Comparison of ENCODE assay signal across 8 cellular contexts in genomic region chr6:113857565-113858066, GRCh38. TPM values are rescaled to one million over a fixed set of nuclear protein-coding genes. Genes with fewer than 3 reads are reported as not detected.
DNase-seq lines count a peak whose midpoint lies in the region; ATAC-seq and TF ChIP-seq lines count a peak whose summit lies in the region.

No MANE protein-coding gene starts in this region.

- peaks cover 55% of the 10 kb centered on the region for H3K27me3 Mint-ChIP-seq in activated naive CD8-positive, alpha-beta T cell treated with anti-CD3 and anti-CD28 coated beads, Interleukin-2, amount 10 ng/mL, durations not matched to agents 7 days and 5 days
- H3K27me3 Mint-ChIP-seq in stimulated activated naive B cell treated with anti-CD40 and anti-IgM and Interleukin-4, amounts not matched to agents 10 μg/mL and 1 μg/mL and 100 μg/mL, for 72 hours = peaks cover 0 to 4% of the 10 kb centered on the region in 2 donors

- H3K4me2 ChIP-seq in GM23248 (ENCODE audit: unreplicated experiment) (peak overlapping the region; percentile 97), hepatocyte (peak overlapping the region; percentile 61)

- DNase-seq in AG09309 (ENCODE audit: low read depth) (no peak), GM23248 (peak; percentile 63), hepatocyte (ENCODE audit: low spot score) (peak; percentile 26), SIG-M5 (lab: John Stamatoyannopoulos, UW) (no peak)
- peak; percentile 33 for DNase-seq in activated naive CD8-positive, alpha-beta T cell treated with anti-CD3 and anti-CD28 coated beads, Interleukin-2, amount 10 ng/mL, durations not matched to agents 7 days and 5 days
- peak; percentile 2 for DNase-seq in stimulated activated naive B cell treated with anti-CD40 and anti-IgM and Interleukin-4, amounts not matched to agents 10 μg/mL and 1 μg/mL and 100 μg/mL, for 72 hours

- H3K36me3 ChIP-seq in GM23248 (ENCODE audit: low read depth) = peaks cover 19% of the 10 kb centered on the region
- no peaks in the 10 kb centered on the region for H3K36me3 ChIP-seq in hepatocyte (replicated peaks; ENCODE audit: insufficient read depth, low read depth)

- WGBS in GM23248 (ENCODE audit: low coverage in 1 of 2, low lambda C conversion rate in 2 of 2, missing lambda C conversion rate in 2 of 2), 2 experiments = 0 to 1% methylated on average over 25 of the region's 25 CpGs
- WGBS in hepatocyte (ENCODE audit: low lambda C conversion rate, missing lambda C conversion rate) = 2% methylated on average over 17 of the region's 25 CpGs

- H3K9me3 ChIP-seq in GM23248 (ENCODE audit: low read depth) = no peaks in the 10 kb centered on the region
- H3K9me3 ChIP-seq in hepatocyte (ENCODE audit: low read depth) = no peaks in the 10 kb centered on the region

- peak overlapping the region; percentile 50 for H2AFZ ChIP-seq in GM23248
- peak overlapping the region; percentile 43 for H2AFZ ChIP-seq in hepatocyte

- in situ Hi-C loops in GM23248 (cut with MboI) = loop anchor here (10.0 kb wide), 2 partner anchors 163 to 443 kb away; no protein-coding TSS in a partner anchor

- H3K79me2 ChIP-seq in GM23248 (ENCODE audit: insufficient read depth) (peaks cover 55% of the 10 kb centered on the region), hepatocyte (peaks cover 48% of the 10 kb centered on the region)

- H3K4me3 Mint-ChIP-seq in activated naive CD8-positive, alpha-beta T cell treated with anti-CD3 and anti-CD28 coated beads, Interleukin-2, amount 10 ng/mL, durations not matched to agents 7 days and 5 days = no peak overlapping the region
- H3K4me3 Mint-ChIP-seq in stimulated activated naive B cell treated with anti-CD40 and anti-IgM and Interleukin-4, amounts not matched to agents 10 μg/mL and 1 μg/mL and 100 μg/mL, for 72 hours = no peak overlapping the region

- H3K9me3 Mint-ChIP-seq in activated naive CD8-positive, alpha-beta T cell treated with anti-CD3 and anti-CD28 coated beads, Interleukin-2, amount 10 ng/mL, durations not matched to agents 7 days and 5 days = no peaks in the 10 kb centered on the region
- H3K9me3 Mint-ChIP-seq in stimulated activated naive B cell treated with anti-CD40 and anti-IgM and Interleukin-4, amounts not matched to agents 10 μg/mL and 1 μg/mL and 100 μg/mL, for 72 hours = no peaks in the 10 kb centered on the region

- peak overlapping the region; percentile 58 for H3K4me3 ChIP-seq in AG09309 (ENCODE audit: control insufficient read depth, low read depth, low read length)
- peak overlapping the region; percentile 100 for H3K4me3 ChIP-seq in GM23248
- H3K4me3 ChIP-seq in hepatocyte = peak overlapping the region; percentile 97

- peak overlapping the region; percentile 100 for H3K9ac ChIP-seq in GM23248

- TF ChIP-seq CTCF in AG09309 (IDR thresholded peaks at IDR 0.05; ENCODE audit: control insufficient read depth, insufficient read depth, low read depth, low read length, missing control alignments) (no peak), hepatocyte (IDR thresholded peaks at IDR 0.05; ENCODE audit: poor library complexity) (no peak)

- H3K27me3 ChIP-seq in GM23248 (replicated peaks; ENCODE audit: insufficient read depth) (no peaks in the 10 kb centered on the region), hepatocyte (no peaks in the 10 kb centered on the region)

- H3K27ac Mint-ChIP-seq in activated naive CD8-positive, alpha-beta T cell treated with anti-CD3 and anti-CD28 coated beads, Interleukin-2, amount 10 ng/mL, durations not matched to agents 7 days and 5 days = no peak overlapping the region
- H3K27ac Mint-ChIP-seq in stimulated activated naive B cell treated with anti-CD40 and anti-IgM and Interleukin-4, amounts not matched to agents 10 μg/mL and 1 μg/mL and 100 μg/mL, for 72 hours = no peak overlapping the region

- peaks cover 15% of the 10 kb centered on the region for H3K4me1 ChIP-seq in GM23248 (ENCODE audit: insufficient read depth)
- peaks cover 7% of the 10 kb centered on the region for H3K4me1 ChIP-seq in hepatocyte (ENCODE audit: insufficient read depth)

- H4K20me1 ChIP-seq in GM23248 (ENCODE audit: insufficient read depth) = no peaks in the 10 kb centered on the region
- peaks cover 27% of the 10 kb centered on the region for H4K20me1 ChIP-seq in hepatocyte (ENCODE audit: insufficient read depth, poor library complexity, severe bottlenecking)

- H3K27ac ChIP-seq in GM23248 (peak overlapping the region; percentile 100), hepatocyte (peak overlapping the region; percentile 100)

- no peaks in the 10 kb centered on the region for H3K9me2 ChIP-seq in GM23248 (ENCODE audit: insufficient read depth)
- no peaks in the 10 kb centered on the region for H3K9me2 ChIP-seq in hepatocyte (replicated peaks; ENCODE audit: insufficient read depth)

- no peak for ATAC-seq in activated naive CD8-positive, alpha-beta T cell treated with anti-CD3 and anti-CD28 coated beads, Interleukin-2, amount 10 ng/mL, durations not matched to agents 7 days and 5 days (ENCODE audit: low read depth)
- ATAC-seq in stimulated activated naive B cell treated with anti-CD40 and anti-IgM and Interleukin-4, amounts not matched to agents 10 μg/mL and 1 μg/mL and 100 μg/mL, for 72 hours (replicated peaks) = no peak
- no peak for ATAC-seq in activated CD4-positive, CD25-positive, alpha-beta regulatory T cell treated with anti-CD3 and anti-CD28 coated beads, Interleukin-2, amount 50 U/mL, for 24 hours
- no peak for ATAC-seq in HG03354 (IDR thresholded peaks at IDR 0.05; ENCODE audit: poor library complexity, severe bottlenecking, unreplicated experiment)

- H3F3A ChIP-seq in GM23248 (ENCODE audit: insufficient read depth) = peaks cover 51% of the 10 kb centered on the region

- peaks cover 18% of the 10 kb centered on the region for H3K4me1 Mint-ChIP-seq in activated naive CD8-positive, alpha-beta T cell treated with anti-CD3 and anti-CD28 coated beads, Interleukin-2, amount 10 ng/mL, durations not matched to agents 7 days and 5 days
- peaks cover 15 to 28% of the 10 kb centered on the region in 2 donors for H3K4me1 Mint-ChIP-seq in stimulated activated naive B cell treated with anti-CD40 and anti-IgM and Interleukin-4, amounts not matched to agents 10 μg/mL and 1 μg/mL and 100 μg/mL, for 72 hours

- no peaks in the 10 kb centered on the region for H3K36me3 Mint-ChIP-seq in activated naive CD8-positive, alpha-beta T cell treated with anti-CD3 and anti-CD28 coated beads, Interleukin-2, amount 10 ng/mL, durations not matched to agents 7 days and 5 days
- peaks cover 4 to 16% of the 10 kb centered on the region in 2 donors for H3K36me3 Mint-ChIP-seq in stimulated activated naive B cell treated with anti-CD40 and anti-IgM and Interleukin-4, amounts not matched to agents 10 μg/mL and 1 μg/mL and 100 μg/mL, for 72 hours

- POLR2A ChIA-PET in activated naive CD8-positive, alpha-beta T cell treated with anti-CD3 and anti-CD28 coated beads, Interleukin-2, amount 10 ng/mL, durations not matched to agents 7 days and 5 days (lab: Charles Lee) = no interaction called here

RNA-seq across cellular contexts. Expression of gene MARCKS, which starts 0.5 kb away (rescaled TPM):
- 154 and 210 TPM in 2 replicates for total RNA-seq in GM23248 (2014; rRNA removed; shearing (Covaris generic))
- polyA plus RNA-seq in GM23248 (2016; fragmentation: Nextera tagmentation; extraction: Ambion mirVana) = 105 and 109 TPM in 2 replicates
- 1 to 10 TPM; 1.7 to 2.2 TPM for total RNA-seq in activated naive CD8-positive, alpha-beta T cell treated with anti-CD3 and anti-CD28 coated beads, Interleukin-2, amount 10 ng/mL, durations not matched to agents 7 days and 5 days
- total RNA-seq in hepatocyte = 105 and 129 TPM in 2 replicates
- polyA plus RNA-seq in hepatocyte = 95.5 and 96.9 TPM in 2 replicates

Comparison
In these comparisons a context has a peak if more than half of its experiments do, and no peak if none do; other contexts are left out.
1. DNase-seq: peak in GM23248 (single experiment), activated naive CD8-positive, alpha-beta T cell treated with anti-CD3 and anti-CD28 coated beads, Interleukin-2, amount 10 ng/mL, durations not matched to agents 7 days and 5 days (single experiment), hepatocyte (single experiment) and stimulated activated naive B cell treated with anti-CD40 and anti-IgM and Interleukin-4, amounts not matched to agents 10 μg/mL and 1 μg/mL and 100 μg/mL, for 72 hours (single experiment); none in AG09309 (single experiment) and SIG-M5 (single experiment).
2. RNA of gene MARCKS, which starts 0.5 kb away (total RNA-seq): 154 to 210 TPM in GM23248 and 105 to 129 TPM in hepatocyte; 1.7 to 2.2 TPM in activated naive CD8-positive, alpha-beta T cell treated with anti-CD3 and anti-CD28 coated beads, Interleukin-2, amount 10 ng/mL, durations not matched to agents 7 days and 5 days; every median in the first group is over 10 times any median in the second.
3. Peak in every context shown above with its lines, with median percentiles within 50 percentile points of each other: H3K4me3 ChIP-seq.